Comparison of ENCODE assay signal across 1 cellular context in genomic region chr5:159782197-159782994, GRCh38.
TF ChIP-seq lines count a peak whose summit lies in the region.

No MANE protein-coding gene starts in this region.

TF ChIP-seq in IMR-90, 13 proteins besides CTCF, POLR2A, EP300 and RAD21 (continued from another document):
- TF ChIP-seq ELK1 (IDR thresholded peaks at IDR 0.05; ENCODE audit: borderline replicate concordance, low read depth, low read length) (no peak), NFE2L2 (IDR thresholded peaks at IDR 0.05; ENCODE audit: low read depth, low read length) (no peak), RCOR1 (IDR thresholded peaks at IDR 0.05; ENCODE audit: insufficient replicate concordance, low read length) (no peak), FOS (IDR thresholded peaks at IDR 0.05; ENCODE audit: low read depth, low read length) (no peak)
